Comparison of ENCODE assay signal across 21 cellular contexts in genomic region chr9:130899051-130899748, GRCh38. TPM values are rescaled to one million over a fixed set of nuclear protein-coding genes. Genes with fewer than 3 reads are reported as not detected.
"Had no signal": no experiment of that assay in that cellular context is flagged by ENCODE, and none has a peak within 500 bp of the region (broad histone marks: within the 10 kb centered on the region; RNA-seq: fewer than 3 reads in every experiment).

No MANE protein-coding gene starts in this region.

- H3K27ac ChIP-seq: coronary artery, foreskin keratinocyte, hepatocyte, pancreas, spleen, testis, tibial nerve had no signal

- H2AFZ ChIP-seq: hepatocyte had no signal

- H3K4me3 ChIP-seq: coronary artery, hepatocyte, pancreas, spleen, testis, tibial nerve had no signal

- H3K4me1 ChIP-seq: foreskin keratinocyte, pancreas had no signal

- H3K79me2 ChIP-seq: hepatocyte had no signal

- H3K4me2 ChIP-seq: hepatocyte had no signal

- H3K27me3 ChIP-seq: hepatocyte, testis had no signal

- DNase-seq: effector CD4-positive, alpha-beta T cell; endodermal cell; erythroblast; foreskin keratinocyte; head of caudate nucleus; kidney; mammary epithelial cell; natural killer cell; nucleus accumbens; spleen; stimulated activated CD4-positive, alpha-beta T cell treated with anti-CD3 and anti-CD28 coated beads, Interleukin-15, amount 100 ng/mL, for 24 hours; stimulated activated CD4-positive, alpha-beta T cell treated with anti-CD3 and anti-CD28 coated beads, Interleukin-2, amount 100 ng/mL, for 24 hours; stimulated activated CD4-positive, alpha-beta T cell treated with anti-CD3 and anti-CD28 coated beads, Interleukin-4, amount 100 ng/mL, for 4 hours; stimulated activated naive B cell treated with anti-CD40 and anti-IgM and Interleukin-4, amounts not matched to agents 10 μg/mL and 1 μg/mL and 100 μg/mL, for 72 hours; stimulated activated naive CD8-positive, alpha-beta T cell treated with anti-CD3 and anti-CD28 coated beads, Interleukin-15, amount 100 ng/mL, for 72 hours; testis had no signal

- H3K9me3 ChIP-seq: pancreas, spleen, testis, tibial nerve had no signal

- H3K36me3 ChIP-seq: pancreas, spleen, tibial nerve had no signal

RNA-seq across cellular contexts. Expression of gene QRFP, which starts 2.6 kb away (rescaled TPM):
- polyA plus RNA-seq: endothelial cell of umbilical vein, foreskin keratinocyte, mammary epithelial cell, pancreas had no signal

RNA-seq across cellular contexts. Expression of gene FIBCD1, which starts 39.8 kb away (rescaled TPM):
- polyA plus RNA-seq: hepatocyte, pancreas had no signal
